In the genomic region with DNA sequence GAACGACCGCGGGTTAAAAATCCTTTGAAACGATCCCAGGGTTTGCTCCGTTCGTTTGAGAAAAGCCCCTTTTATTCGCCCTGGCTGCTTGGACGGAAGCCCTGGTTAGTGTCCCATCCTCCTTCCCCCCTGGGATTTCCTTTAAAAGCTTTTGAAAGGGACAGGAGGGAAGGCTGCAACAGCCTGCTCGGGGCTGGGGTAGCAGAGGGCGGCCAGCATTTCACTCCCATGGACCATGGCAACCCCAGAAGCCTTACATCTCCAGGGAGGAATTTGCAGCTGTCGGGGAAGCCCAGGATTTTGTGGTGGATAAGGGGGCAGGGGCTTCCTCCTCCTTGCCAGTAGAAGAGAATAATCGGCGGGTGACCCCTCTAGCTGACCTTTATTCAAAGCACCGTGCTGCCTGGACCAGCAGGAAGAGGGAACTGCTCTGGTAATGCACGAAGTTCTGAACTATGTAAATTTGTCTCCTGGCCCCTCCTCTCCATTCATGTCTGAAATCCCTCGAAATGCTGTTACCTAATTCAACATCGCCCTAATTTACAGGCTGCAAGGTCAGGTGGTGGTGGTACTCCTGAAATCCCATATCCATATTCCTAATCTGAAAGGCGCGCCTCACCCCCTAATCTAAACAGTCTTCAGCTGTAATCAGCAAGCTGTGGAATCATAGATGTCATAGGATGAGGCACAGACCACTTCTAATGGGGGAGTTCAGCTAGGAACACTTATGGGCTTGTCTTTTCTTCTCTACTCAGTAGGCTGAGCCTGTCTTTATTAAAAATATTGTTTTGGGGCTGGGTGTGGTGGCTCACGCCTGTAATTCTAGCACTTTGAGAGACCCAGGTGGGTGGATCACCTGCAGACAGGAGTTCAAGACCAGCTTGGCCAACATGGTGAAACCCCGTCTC, we compare ENCODE assay signal across 8 cellular contexts. TPM values are rescaled to one million over a fixed set of nuclear protein-coding genes. Genes with fewer than 3 reads are reported as not detected.
DNase-seq lines count a peak whose midpoint lies in the region; ATAC-seq, FAIRE-seq and TF ChIP-seq lines count a peak whose summit lies in the region.

No MANE protein-coding gene starts in this region.

- H2AFZ ChIP-seq in OCI-LY1 (ENCODE audit: low read length), result no peak overlapping the region

- no peak for ATAC-seq in HG02571 (IDR thresholded peaks at IDR 0.05; ENCODE audit: unreplicated experiment)

- H4K20me1 ChIP-seq in OCI-LY1 (ENCODE audit: insufficient read depth, low read length), result no peaks in the 10 kb centered on the region

- H3K36me3 ChIP-seq in ES-I3 (ENCODE audit: insufficient read depth, low read length), result no peaks in the 10 kb centered on the region
- H3K36me3 ChIP-seq in OCI-LY1 (ENCODE audit: insufficient read depth, low read length), result no peaks in the 10 kb centered on the region
- no peaks in the 10 kb centered on the region for H3K36me3 ChIP-seq in bronchial epithelial cell (ENCODE audit: control insufficient read depth, insufficient read depth, low read length)
- no peaks in the 10 kb centered on the region for H3K36me3 ChIP-seq in stomach

- TF ChIP-seq CTCF in OCI-LY1 (IDR thresholded peaks at IDR 0.05; ENCODE audit: low read length) (no peak), bronchial epithelial cell (IDR thresholded peaks at IDR 0.05; ENCODE audit: insufficient read depth, low read length, severe bottlenecking) (no peak), stomach (IDR thresholded peaks at IDR 0.05) (no peak)

- DNase-seq in A172 (ENCODE audit: low spot score), result peak; percentile 66
- DNase-seq in bronchial epithelial cell (ENCODE audit: low read depth), result no peak
- peak; percentile 75 for DNase-seq in left kidney (ENCODE audit: low read depth, low spot score)
- DNase-seq in stomach, result no peak
- no peak for DNase-seq in medulla oblongata (ENCODE audit: extremely low spot score)

- no peak for FAIRE-seq in bronchial epithelial cell (lab: Jason Lieb, UNC)

- no peak for TF ChIP-seq POLR2A in stomach (IDR thresholded peaks at IDR 0.05)

- peak overlapping the region; percentile 61 for H3K9ac ChIP-seq in ES-I3 (ENCODE audit: low read depth, low read length)
- H3K9ac ChIP-seq in OCI-LY1 (ENCODE audit: low read length), result peak overlapping the region; percentile 62

- no peaks in the 10 kb centered on the region for H3K9me2 ChIP-seq in OCI-LY1 (ENCODE audit: low read depth, low read length)

- TF ChIP-seq EP300 in stomach (IDR thresholded peaks at IDR 0.05), result no peak

- H3K27me3 ChIP-seq in OCI-LY1 (ENCODE audit: insufficient read depth, low read length) (no peaks in the 10 kb centered on the region), bronchial epithelial cell (ENCODE audit: control insufficient read depth, insufficient read depth, low read length) (no peaks in the 10 kb centered on the region), stomach (no peaks in the 10 kb centered on the region)

- peaks cover 17% of the 10 kb centered on the region for H3K79me2 ChIP-seq in OCI-LY1 (ENCODE audit: insufficient read depth, low read length)

- H3K4me2 ChIP-seq in OCI-LY1 (ENCODE audit: low read length), result peak overlapping the region; percentile 79

- H3K27ac ChIP-seq in OCI-LY1 (ENCODE audit: low read depth, low read length, poor library complexity, severe bottlenecking) (peak overlapping the region; percentile 59), stomach (peak overlapping the region; percentile 88 to 100 (median 92))

- WGBS in stomach, 5 donors, result 15 to 18% (median 16%) methylated on average over 20 to 21 of the region's 21 CpGs

- H3K4me3 ChIP-seq in OCI-LY1 (ENCODE audit: low read depth, low read length, poor library complexity, severe bottlenecking) (peak overlapping the region; percentile 60), bronchial epithelial cell (ENCODE audit: low read depth, low read length) (peak overlapping the region; percentile 62), stomach (peak overlapping the region; percentile 57 to 96 (median 78))

- peaks cover 7% of the 10 kb centered on the region for H3K4me1 ChIP-seq in ES-I3 (ENCODE audit: insufficient read depth, low read length)
- peaks cover 32% of the 10 kb centered on the region for H3K4me1 ChIP-seq in OCI-LY1 (ENCODE audit: insufficient read depth, low read length, severe bottlenecking)
- H3K4me1 ChIP-seq in stomach, result peaks cover 24 to 56% (median 40%) of the 10 kb centered on the region in 4 donors

- intact Hi-C loops in stomach (cut with DNase I; ENCODE audit: low total_unique reads), result no loop called here

- no peaks in the 10 kb centered on the region for H3K9me3 ChIP-seq in ES-I3 (ENCODE audit: control insufficient read depth, insufficient read depth, low read length)
- H3K9me3 ChIP-seq in OCI-LY1 (ENCODE audit: low read length), result no peaks in the 10 kb centered on the region
- no peaks in the 10 kb centered on the region for H3K9me3 ChIP-seq in stomach

- 0 out of 2 replicates have a peak, but pooled peaks cover 5% of the 10 kb centered on the region for H3F3A ChIP-seq in OCI-LY1 (ENCODE audit: insufficient read depth, low read length)

RNA-seq across cellular contexts. Expression of a gene that starts 1.0 kb away (rescaled TPM):
- 52.0 and 58.5 TPM in 2 replicates for total RNA-seq in A172 (2014; rRNA removed; shearing (Covaris generic))
- total RNA-seq in bronchial epithelial cell (69.0 and 97.2 TPM in 2 replicates), stomach (100 to 1,000 TPM in 1 of 5 donors, 10 to 100 TPM in 4; 66.6 to 133 (median 87.5) TPM)
- polyA plus RNA-seq in stomach, result 10 to 100 TPM; 16.0 to 16.7 (median 16.2) TPM

Comparison
In these comparisons a context has a peak if more than half of its experiments do, and no peak if none do; other contexts are left out.
1. DNase-seq: peak in A172 (single experiment) and left kidney (single experiment); none in bronchial epithelial cell (single experiment), stomach (single experiment) and medulla oblongata (single experiment).
2. Peak in every context shown above with its lines, with median percentiles within 50 percentile points of each other: H3K4me3 ChIP-seq.